Comparison of ENCODE assay signal across 17 cellular contexts in the genomic region with DNA sequence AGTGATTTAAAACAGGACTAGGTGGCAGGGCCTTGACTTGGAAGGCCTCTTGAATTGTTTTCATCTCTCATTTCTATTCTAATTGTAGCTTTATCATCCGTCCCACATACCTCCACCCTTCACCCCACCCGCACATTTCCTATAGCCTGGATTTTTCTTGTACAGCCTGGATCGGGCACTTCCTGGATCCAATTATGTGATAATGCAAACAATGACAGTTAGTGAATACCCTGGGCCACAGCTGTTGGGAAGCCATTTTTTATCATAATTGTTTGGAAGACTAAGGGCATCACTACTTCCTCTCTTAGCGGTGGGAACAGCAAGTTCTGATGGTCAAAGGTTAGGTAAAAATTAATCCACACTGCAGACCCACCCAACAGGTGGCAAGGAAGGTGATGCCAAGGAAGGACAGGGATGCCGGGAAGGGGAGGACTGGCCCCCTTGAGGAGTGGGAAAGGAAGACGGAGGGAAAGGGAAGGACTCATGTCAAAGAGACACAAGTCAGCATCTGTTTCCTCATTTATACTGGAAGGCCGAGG.
DNase-seq lines count a peak whose midpoint lies in the region; ATAC-seq and TF ChIP-seq lines count a peak whose summit lies in the region.
"Had no signal": no experiment of that assay in that cellular context is flagged by ENCODE, and none has a peak within 500 bp of the region (broad histone marks: within the 10 kb centered on the region; RNA-seq: fewer than 3 reads in every experiment).

No MANE protein-coding gene starts in this region.

- no peaks in the 10 kb centered on the region for H3K4me1 Mint-ChIP-seq in neural crest cell

- no peak overlapping the region for H3K4me3 Mint-ChIP-seq in neural crest cell

- intact Hi-C loops in left colon (cut with DNase I, micrococcal nuclease) = no loop called here

- no peaks in the 10 kb centered on the region for H3K9me3 Mint-ChIP-seq in neural crest cell

- TF ChIP-seq CTCF in neural crest cell (conservative IDR thresholded peaks at IDR 0.05) = no peak

- H3K27ac Mint-ChIP-seq in neural crest cell (ENCODE audit: unreplicated experiment) = peak overlapping the region; percentile 35

- no peaks in the 10 kb centered on the region for H3K27me3 Mint-ChIP-seq in neural crest cell (ENCODE audit: low read depth)

- peak; percentile 60 for ATAC-seq in left colon
- ATAC-seq: SK-N-SH treated with all-trans-retinoic acid at 6 μM for 48 hours had no signal

- H3K36me3 Mint-ChIP-seq in neural crest cell (ENCODE audit: low read depth) = no peaks in the 10 kb centered on the region

- DNase-seq in NCI-H146 (lab: John Stamatoyannopoulos, UW) = peak; percentile 6
- no peak for DNase-seq in NCI-H146 treated with DMSO at 0.1 percent for 48 hours (lab: John Stamatoyannopoulos, UW; ENCODE audit: unreplicated experiment)
- peak in 1 of 2 donors; percentile 58 for DNase-seq in left colon
- no peak for DNase-seq in neural crest cell (ENCODE audit: low read depth, low spot score)
- DNase-seq in NCI-H128 (lab: John Stamatoyannopoulos, UW; ENCODE audit: unreplicated experiment) = no peak
- no peak for DNase-seq in NCI-H774 (lab: John Stamatoyannopoulos, UW)
- no peak for DNase-seq in foreskin melanocyte
- no peak for DNase-seq in Kasumi-1 (lab: John Stamatoyannopoulos, UW)
- DNase-seq: AML-193, H7, NCI-H1048, NCI-H1436 treated with DMSO at 0.1 percent for 48 hours, NCI-H2081 treated with DMSO at 0.1 percent for 48 hours, NCI-H446 treated with DMSO at 0.1 percent for 48 hours, PC-9, SIG-M5 had no signal
